Comparison of ENCODE assay signal across 27 cellular contexts in the genomic region with DNA sequence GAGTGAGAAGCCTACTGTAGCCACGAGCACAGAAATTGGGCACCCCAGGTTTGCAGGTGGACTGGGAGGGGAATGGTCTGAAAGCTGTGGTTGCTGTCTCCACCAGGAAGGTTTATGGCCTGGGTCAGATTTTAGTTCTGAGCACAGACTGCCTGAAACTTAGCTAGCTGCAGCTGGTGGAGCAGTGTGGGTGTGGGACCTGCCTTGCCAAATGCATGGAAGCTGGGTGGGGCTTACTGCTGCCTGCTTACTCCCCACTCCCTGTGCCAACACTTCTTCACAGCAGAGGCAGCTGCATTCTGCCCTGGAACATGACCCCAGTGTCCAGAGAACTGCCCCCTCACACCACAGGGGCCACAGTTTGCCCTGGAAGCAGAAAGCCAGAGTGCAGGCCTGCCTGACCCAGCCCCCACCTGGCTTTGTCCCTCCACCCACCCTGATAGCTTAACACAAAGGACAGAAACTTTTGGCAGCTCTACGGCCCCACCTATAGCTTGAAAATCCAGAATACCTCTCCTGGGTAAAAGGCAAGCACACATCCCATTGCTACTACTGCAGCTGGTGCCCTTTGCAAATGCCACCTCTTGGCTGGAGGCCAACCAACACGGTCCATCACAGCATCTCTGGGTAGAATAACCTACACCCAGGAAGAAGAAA.
A peak's percentile ranks its signal among the peaks of the same experiment; 100 is the strongest.
DNase-seq lines count a peak whose midpoint lies in the region; TF ChIP-seq lines count a peak whose summit lies in the region.
"Had no signal": no experiment of that assay in that cellular context is flagged by ENCODE, and none has a peak within 500 bp of the region (broad histone marks: within the 10 kb centered on the region; RNA-seq: fewer than 3 reads in every experiment).

No MANE protein-coding gene starts in this region.

- no peaks in the 10 kb centered on the region for H3K36me3 ChIP-seq in adipocyte (ENCODE audit: control insufficient read depth, insufficient read depth, low read length, severe bottlenecking)
- H3K36me3 ChIP-seq: lower lobe of right lung, sigmoid colon, uterus had no signal

- peaks cover 12% of the 10 kb centered on the region for H3K4me1 ChIP-seq in adipocyte (ENCODE audit: control insufficient read depth, insufficient read depth, low read length)
- H3K4me1 ChIP-seq: lower lobe of right lung, sigmoid colon, uterus had no signal

- no peak for TF ChIP-seq POLR2A in erythroblast (IDR thresholded peaks at IDR 0.05; ENCODE audit: low read length)

- DNase-seq in NCI-H146 (lab: John Stamatoyannopoulos, UW) (peak; percentile 27), NCI-H146 treated with DMSO at 0.1 percent for 48 hours (lab: John Stamatoyannopoulos, UW; ENCODE audit: unreplicated experiment) (no peak), adipocyte (ENCODE audit: low read depth) (peak; percentile 33), islet precursor cell (peak; percentile 44), skeletal muscle cell (ENCODE audit: low read depth) (peak; percentile 7), cerebellum (ENCODE audit: low spot score) (no peak), NCI-H187 (lab: John Stamatoyannopoulos, UW) (no peak), erythroblast (lab: John Stamatoyannopoulos, UW) (no peak)
- DNase-seq: 8988T; activated CD4-positive, alpha-beta T cell treated with anti-CD3 and anti-CD28 coated beads for 1 hour; activated CD8-positive, alpha-beta T cell treated with anti-CD3 and anti-CD28 coated beads, Interleukin-2, amount 10 ng/mL, durations not matched to agents 7 days and 5 days; activated effector memory CD4-positive, alpha-beta T cell treated with Interleukin-2 at 50 U/mL for 16 hours; activated naive CD8-positive, alpha-beta T cell treated with anti-CD3 and anti-CD28 coated beads, Interleukin-2, amount 10 ng/mL, durations not matched to agents 7 days and 5 days; activated T-cell treated with anti-CD3 and anti-CD28 coated beads for 4 hours; CD4-positive, CD25-positive, alpha-beta regulatory T cell; IMR-90; kidney; lower lobe of right lung; NCI-H1105; NCI-H2029 treated with DMSO at 0.1 percent for 48 hours; NCI-H345; NCI-H82; RPMI8226; sigmoid colon; stimulated activated naive CD4-positive, alpha-beta T cell treated with Interleukin-2 at 50 U/mL for 16 hours; T-helper 2 cell; uterus had no signal

- H3K4me3 ChIP-seq in adipocyte (ENCODE audit: low read length), result no peak overlapping the region
- no peak overlapping the region for H3K4me3 ChIP-seq in skeletal muscle cell (ENCODE audit: low read depth, low read length)
- H3K4me3 ChIP-seq: lower lobe of right lung, sigmoid colon, uterus had no signal

- H3K9ac ChIP-seq in adipocyte (ENCODE audit: low read length), result no peak overlapping the region

- no peaks in the 10 kb centered on the region for H3K27me3 ChIP-seq in adipocyte (replicated peaks; ENCODE audit: control insufficient read depth, insufficient read depth, low read length)
- H3K27me3 ChIP-seq: sigmoid colon, uterus had no signal

- H3K9me3 ChIP-seq in adipocyte (ENCODE audit: control insufficient read depth, low read length), result peaks cover 25% of the 10 kb centered on the region
- H3K9me3 ChIP-seq: lower lobe of right lung had no signal

Comparison
In these comparisons a context has a peak if more than half of its experiments do, and no peak if none do; other contexts are left out.
1. DNase-seq: peak in NCI-H146 (single experiment), adipocyte (single experiment), islet precursor cell (single experiment) and skeletal muscle cell (single experiment); none in NCI-H146 treated with DMSO at 0.1 percent for 48 hours (single experiment), cerebellum (single experiment), NCI-H187 (0 of 2) and erythroblast (0 of 2).